In genomic region chr10:93827035-93827804, GRCh38 we compare ENCODE assay signal across 23 cellular contexts.
"Had no signal": no experiment of that assay in that cellular context is flagged by ENCODE, and none has a peak within 500 bp of the region (broad histone marks: within the 10 kb centered on the region; RNA-seq: fewer than 3 reads in every experiment).

No MANE protein-coding gene starts in this region.

- H3K4me3 ChIP-seq: PC-9 had no signal

- H3K27ac ChIP-seq: PC-9 had no signal

- H3K4me3 Mint-ChIP-seq: activated B cell treated with CpG ODN at 0.5 μM for 24 hours; activated CD4-positive, alpha-beta T cell treated with anti-CD3 and anti-CD28 coated beads, Interleukin-2, amount 10 ng/mL, durations not matched to agents 24 days and 14 days; activated CD8-positive, alpha-beta memory T cell treated with anti-CD3 and anti-CD28 coated beads, Interleukin-2, amount 10 ng/mL, durations not matched to agents 7 days and 5 days; activated naive CD4-positive, alpha-beta T cell treated with anti-CD3 and anti-CD28 coated beads, Interleukin-2, amount 50 U/mL, for 24 hours; activated T-cell treated with anti-CD3 and anti-CD28 coated beads, Interleukin-2, amount 50 U/mL, for 24 hours; activated T-helper 1 cell treated with anti-CD3 and anti-CD28 coated beads, Interleukin-12 subunit alpha, Interleukin-12 subunit beta, Interleukin-2, Interleukin-4 antibody, amounts not matched to agents 30 ng/mL and 10 ng/mL and 1 ng/mL, durations not matched to agents 14 hours and 24 hours and 36 hours; IgD-negative memory B cell; T-helper 1 cell treated with Interleukin-12 subunit alpha and Interleukin-12 subunit beta and Interleukin-4 antibody, amounts not matched to agents 30 μg/mL and 1 μg/mL, for 36 hours had no signal

- H3K9me3 Mint-ChIP-seq: activated CD4-positive, alpha-beta T cell treated with anti-CD3 and anti-CD28 coated beads, Interleukin-2, amount 10 ng/mL, durations not matched to agents 24 days and 14 days; activated naive CD4-positive, alpha-beta T cell treated with anti-CD3 and anti-CD28 coated beads, Interleukin-2, amount 50 U/mL, for 24 hours; activated T-cell treated with anti-CD3 and anti-CD28 coated beads, Interleukin-2, amount 50 U/mL, for 24 hours; activated T-helper 1 cell treated with anti-CD3 and anti-CD28 coated beads, Interleukin-12 subunit alpha, Interleukin-12 subunit beta, Interleukin-2, Interleukin-4 antibody, amounts not matched to agents 30 ng/mL and 10 ng/mL and 1 ng/mL, durations not matched to agents 14 hours and 24 hours and 36 hours; IgD-negative memory B cell; T-helper 1 cell treated with Interleukin-12 subunit alpha and Interleukin-12 subunit beta and Interleukin-4 antibody, amounts not matched to agents 30 μg/mL and 1 μg/mL, for 36 hours had no signal

- ATAC-seq: activated CD8-positive, alpha-beta memory T cell treated with anti-CD3 and anti-CD28 coated beads, Interleukin-2, amount 10 ng/mL, durations not matched to agents 7 days and 5 days had no signal

- H3K4me2 ChIP-seq: PC-9 had no signal

- DNase-seq: activated B cell treated with CpG ODN at 0.5 μM for 24 hours; activated CD4-positive, alpha-beta T cell treated with anti-CD3 and anti-CD28 coated beads for 1 hour; activated CD4-positive, alpha-beta T cell treated with anti-CD3 and anti-CD28 coated beads, Interleukin-2, amount 10 ng/mL, durations not matched to agents 24 days and 14 days; activated CD4-positive, alpha-beta T cell treated with anti-CD3 and anti-CD28 coated beads, Interleukin-2, amount 50 U/mL, for 48 hours; activated CD8-positive, alpha-beta memory T cell treated with anti-CD3 and anti-CD28 coated beads, Interleukin-2, amount 10 ng/mL, durations not matched to agents 7 days and 5 days; activated effector memory CD4-positive, alpha-beta T cell treated with Interleukin-2 at 50 U/mL for 16 hours; activated naive CD4-positive, alpha-beta T cell; activated T-cell treated with anti-CD3 and anti-CD28 coated beads, Interleukin-2, amount 50 U/mL, for 24 hours; aorta; cerebellar nuclear complex; NCI-H1048; NCI-H187 treated with DMSO at 0.1 percent for 48 hours; NCI-H2081 treated with DMSO at 0.1 percent for 48 hours; NCI-H2171 treated with DMSO at 0.1 percent for 48 hours; NCI-H524; PC-9; SHP77 treated with DMSO at 0.1 percent for 48 hours; T-helper 9 cell had no signal

- H3K36me3 Mint-ChIP-seq: activated CD8-positive, alpha-beta memory T cell treated with anti-CD3 and anti-CD28 coated beads, Interleukin-2, amount 10 ng/mL, durations not matched to agents 7 days and 5 days; activated naive CD4-positive, alpha-beta T cell treated with anti-CD3 and anti-CD28 coated beads, Interleukin-2, amount 50 U/mL, for 24 hours; brain; IgD-negative memory B cell had no signal

- H2AFZ ChIP-seq: PC-9 had no signal

- H3K27me3 Mint-ChIP-seq: activated B cell treated with CpG ODN at 0.5 μM for 24 hours; activated T-cell treated with anti-CD3 and anti-CD28 coated beads, Interleukin-2, amount 50 U/mL, for 24 hours had no signal

- H3K4me1 Mint-ChIP-seq: activated B cell treated with CpG ODN at 0.5 μM for 24 hours; activated CD4-positive, alpha-beta T cell treated with anti-CD3 and anti-CD28 coated beads, Interleukin-2, amount 10 ng/mL, durations not matched to agents 24 days and 14 days; activated naive CD4-positive, alpha-beta T cell treated with anti-CD3 and anti-CD28 coated beads, Interleukin-2, amount 50 U/mL, for 24 hours had no signal

- H3K27ac Mint-ChIP-seq: activated B cell treated with CpG ODN at 0.5 μM for 24 hours; activated CD4-positive, alpha-beta T cell treated with anti-CD3 and anti-CD28 coated beads, Interleukin-2, amount 10 ng/mL, durations not matched to agents 24 days and 14 days; activated CD8-positive, alpha-beta memory T cell treated with anti-CD3 and anti-CD28 coated beads, Interleukin-2, amount 10 ng/mL, durations not matched to agents 7 days and 5 days; activated naive CD4-positive, alpha-beta T cell treated with anti-CD3 and anti-CD28 coated beads, Interleukin-2, amount 50 U/mL, for 24 hours; activated T-cell treated with anti-CD3 and anti-CD28 coated beads, Interleukin-2, amount 50 U/mL, for 24 hours; activated T-helper 1 cell treated with anti-CD3 and anti-CD28 coated beads, Interleukin-12 subunit alpha, Interleukin-12 subunit beta, Interleukin-2, Interleukin-4 antibody, amounts not matched to agents 30 ng/mL and 10 ng/mL and 1 ng/mL, durations not matched to agents 14 hours and 24 hours and 36 hours; IgD-negative memory B cell; T-helper 1 cell treated with Interleukin-12 subunit alpha and Interleukin-12 subunit beta and Interleukin-4 antibody, amounts not matched to agents 30 μg/mL and 1 μg/mL, for 36 hours had no signal
